ENCODE assay signal across 8 cellular contexts in the genomic region with DNA sequence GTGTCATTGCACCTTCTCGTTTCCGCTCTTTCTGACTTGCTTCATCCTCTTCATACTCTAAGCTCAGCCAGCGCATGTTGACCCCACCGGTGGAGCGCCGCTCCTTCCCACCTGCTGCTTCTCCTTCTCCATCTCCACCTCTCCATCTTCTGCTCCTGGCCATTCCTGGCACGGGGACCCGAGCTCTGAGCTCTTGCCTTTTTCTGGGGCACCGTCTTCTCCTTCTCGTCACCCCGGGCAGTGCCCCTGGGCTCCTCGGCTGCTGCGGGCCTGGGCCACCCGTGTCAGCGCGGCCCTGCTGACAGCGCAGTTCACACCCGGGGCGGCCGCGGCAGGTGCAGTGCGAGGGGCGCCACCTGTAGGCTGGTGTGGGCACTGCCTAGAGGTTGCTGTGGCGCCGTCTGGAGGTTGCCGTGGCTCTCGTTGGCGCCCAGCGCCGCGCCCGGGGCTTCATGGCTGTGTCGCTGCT. TPM values are rescaled to one million over a fixed set of nuclear protein-coding genes. Genes with fewer than 3 reads are reported as not detected.
DNase-seq lines count a peak whose midpoint lies in the region; ATAC-seq and TF ChIP-seq lines count a peak whose summit lies in the region.
"Not testable (repeated sequence)": the region's sequence is repeated elsewhere in the genome, so short reads cannot be mapped to it uniquely, and the experiment has no call there.

No MANE protein-coding gene starts in this region.

- ATAC-seq in GM18861 (IDR thresholded peaks at IDR 0.05; ENCODE audit: unreplicated experiment) (peak; percentile 93), GM21825 (IDR thresholded peaks at IDR 0.05; ENCODE audit: unreplicated experiment) (peak; percentile 84), HG03354 (IDR thresholded peaks at IDR 0.05; ENCODE audit: poor library complexity, severe bottlenecking, unreplicated experiment) (peak; percentile 95), activated B cell treated with CpG ODN at 0.5 μM for 24 hours (ENCODE audit: low read depth) (peak; percentile 96), gastrocnemius medialis (peak; percentile 95 to 98), upper lobe of left lung (ENCODE audit: low FRiP score in 2 of 2) (peak; percentile 99 to 100)

- H3K9me3 ChIP-seq in left ventricle myocardium inferior (replicated peaks); gastrocnemius medialis; upper lobe of left lung: not testable (repeated sequence)

- intact Hi-C loops in activated B cell treated with CpG ODN at 0.5 μM for 24 hours (cut with micrococcal nuclease); left ventricle myocardium inferior (cut with micrococcal nuclease); gastrocnemius medialis (cut with DNase I; ENCODE audit: low total_unique reads): not testable (repeated sequence)

- H3K4me3 ChIP-seq in left ventricle myocardium inferior, result peak overlapping the region; percentile 51
- peak overlapping the region in 2 of 4 donors; percentile 20 to 26 for H3K4me3 ChIP-seq in gastrocnemius medialis
- peak overlapping the region in 3 of 4 donors; percentile 25 to 28 (median 27) for H3K4me3 ChIP-seq in upper lobe of left lung

- not testable (repeated sequence) for H3K9me3 Mint-ChIP-seq in activated B cell treated with CpG ODN at 0.5 μM for 24 hours; activated naive CD4-positive, alpha-beta T cell treated with anti-CD3 and anti-CD28 coated beads, Interleukin-2, amount 50 U/mL, for 24 hours

- not testable (repeated sequence) for H3K4me3 Mint-ChIP-seq in activated B cell treated with CpG ODN at 0.5 μM for 24 hours
- H3K4me3 Mint-ChIP-seq in activated naive CD4-positive, alpha-beta T cell treated with anti-CD3 and anti-CD28 coated beads, Interleukin-2, amount 50 U/mL, for 24 hours, result peak overlapping the region; percentile 19

- H3K27me3 Mint-ChIP-seq in activated B cell treated with CpG ODN at 0.5 μM for 24 hours; activated naive CD4-positive, alpha-beta T cell treated with anti-CD3 and anti-CD28 coated beads, Interleukin-2, amount 50 U/mL, for 24 hours: not testable (repeated sequence)

- peak; percentile 62 for DNase-seq in activated B cell treated with CpG ODN at 0.5 μM for 24 hours
- peak; percentile 16 for DNase-seq in left ventricle myocardium inferior
- DNase-seq in gastrocnemius medialis, result not testable (repeated sequence)
- DNase-seq in upper lobe of left lung, result peak; percentile 44 to 89

- H3K36me3 Mint-ChIP-seq in activated B cell treated with CpG ODN at 0.5 μM for 24 hours (ENCODE audit: low read depth); activated naive CD4-positive, alpha-beta T cell treated with anti-CD3 and anti-CD28 coated beads, Interleukin-2, amount 50 U/mL, for 24 hours: not testable (repeated sequence)

- POLR2A ChIA-PET in activated B cell treated with CpG ODN at 0.5 μM for 24 hours (lab: Charles Lee), result not testable (repeated sequence)

- H3K27ac Mint-ChIP-seq in activated B cell treated with CpG ODN at 0.5 μM for 24 hours, result peak overlapping the region; percentile 53
- not testable (repeated sequence) for H3K27ac Mint-ChIP-seq in activated naive CD4-positive, alpha-beta T cell treated with anti-CD3 and anti-CD28 coated beads, Interleukin-2, amount 50 U/mL, for 24 hours

- TF ChIP-seq POLR2A in gastrocnemius medialis (IDR thresholded peaks at IDR 0.05); upper lobe of left lung (IDR thresholded peaks at IDR 0.05): not testable (repeated sequence)

- not testable (repeated sequence) for H3K4me1 Mint-ChIP-seq in activated B cell treated with CpG ODN at 0.5 μM for 24 hours; activated naive CD4-positive, alpha-beta T cell treated with anti-CD3 and anti-CD28 coated beads, Interleukin-2, amount 50 U/mL, for 24 hours

- not testable (repeated sequence) for TF ChIP-seq EP300 in upper lobe of left lung (IDR thresholded peaks at IDR 0.05)

- H3K27me3 ChIP-seq in left ventricle myocardium inferior (ENCODE audit: low read depth); gastrocnemius medialis; upper lobe of left lung: not testable (repeated sequence)

- in situ Hi-C loops in gastrocnemius medialis (cut with MboI; ENCODE audit: low sequenced_read_pairs in 4 of 4), result not testable (repeated sequence)

- CTCF ChIA-PET in activated B cell treated with CpG ODN at 0.5 μM for 24 hours (lab: Charles Lee), result not testable (repeated sequence)

- H3K4me1 ChIP-seq in left ventricle myocardium inferior, gastrocnemius medialis, upper lobe of left lung: not testable (repeated sequence)

- not testable (repeated sequence) for TF ChIP-seq CTCF in activated B cell treated with CpG ODN at 0.5 μM for 24 hours (IDR thresholded peaks at IDR 0.05); upper lobe of left lung (IDR thresholded peaks at IDR 0.05)
- peak; percentile 40 for TF ChIP-seq CTCF in left ventricle myocardium inferior (IDR thresholded peaks at IDR 0.05; ENCODE audit: borderline replicate concordance)
- TF ChIP-seq CTCF in gastrocnemius medialis (IDR thresholded peaks at IDR 0.05 in 4 of 5, conservative IDR thresholded peaks at IDR 0.05 in 1 of 5), result peak in 1 of 5 experiments; percentile 52

- H3K36me3 ChIP-seq in left ventricle myocardium inferior, gastrocnemius medialis, upper lobe of left lung: not testable (repeated sequence)

- 10 to 25% methylated on average over 9 to 20 of the region's 33 CpGs for WGBS in upper lobe of left lung, 2 donors

- H3K27ac ChIP-seq in left ventricle myocardium inferior (replicated peaks); gastrocnemius medialis: not testable (repeated sequence)
- peak overlapping the region in 1 of 4 donors; percentile 24 for H3K27ac ChIP-seq in upper lobe of left lung

RNA-seq across cellular contexts. Expression of gene NPIPB9, which starts 1.6 kb away (rescaled TPM):
- total RNA-seq in activated B cell treated with CpG ODN at 0.5 μM for 24 hours, result 4.6 and 5.7 TPM in 2 replicates
- total RNA-seq in left ventricle myocardium inferior, result not detected
- total RNA-seq in gastrocnemius medialis, result not detected
- total RNA-seq in upper lobe of left lung, result 10 to 100 TPM in 2 of 6 donors, 1 to 10 TPM in 3, not detected in 1; 1.1 to 15.7 (median 4.7) TPM

RNA-seq across cellular contexts. Expression of gene EIF3C, which starts 38.8 kb away (rescaled TPM):
- 673 and 689 TPM in 2 replicates for total RNA-seq in activated B cell treated with CpG ODN at 0.5 μM for 24 hours
- 439 TPM for total RNA-seq in left ventricle myocardium inferior
- 100 to 1,000 TPM; 146 to 363 (median 247) TPM for total RNA-seq in gastrocnemius medialis
- total RNA-seq in upper lobe of left lung, result 100 to 1,000 TPM; 218 to 799 (median 446) TPM
